Comparison of ENCODE assay signal across 19 cellular contexts in the genomic region with DNA sequence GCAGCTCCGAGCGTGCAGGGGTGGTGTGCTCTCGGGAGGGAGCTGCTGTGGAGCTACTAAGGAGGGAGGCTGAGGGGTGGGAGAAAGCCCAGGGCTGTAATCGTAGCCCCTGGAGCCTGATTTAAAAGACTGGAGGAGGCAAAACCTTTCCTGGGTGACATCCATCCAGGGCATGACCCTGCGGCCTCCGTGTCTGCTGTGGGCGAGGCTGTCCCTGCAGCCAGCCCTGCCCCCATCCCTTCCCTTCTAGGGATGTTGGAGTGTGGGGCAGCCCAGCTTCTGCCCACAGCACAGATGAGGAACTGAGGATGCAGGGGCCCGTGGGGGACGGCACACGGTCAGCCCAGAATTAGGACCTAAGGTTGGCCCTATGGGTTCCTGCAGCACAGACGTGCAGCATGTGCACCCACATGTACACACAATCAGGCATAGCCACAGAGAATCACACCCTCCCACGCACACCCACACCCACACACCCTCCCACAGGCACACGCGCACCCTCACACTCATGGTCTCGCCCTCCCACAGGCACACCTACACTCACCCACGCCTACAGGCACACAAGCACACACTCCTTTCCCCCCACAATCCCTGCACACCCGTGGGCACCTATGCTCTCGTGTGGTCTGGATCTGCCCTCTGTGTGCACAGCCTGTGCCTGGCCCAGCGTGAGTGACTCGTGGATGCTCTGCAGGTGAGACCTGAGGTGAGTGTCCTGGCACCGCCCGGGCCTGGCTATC.
DNase-seq lines count a peak whose midpoint lies in the region; ATAC-seq and TF ChIP-seq lines count a peak whose summit lies in the region.
"Had no signal": no experiment of that assay in that cellular context is flagged by ENCODE, and none has a peak within 500 bp of the region (broad histone marks: within the 10 kb centered on the region; RNA-seq: fewer than 3 reads in every experiment).

No MANE protein-coding gene starts in this region.

- no peaks in the 10 kb centered on the region for H3K9me3 ChIP-seq in psoas muscle
- H3K9me3 ChIP-seq: BE2C, esophagus muscularis mucosa, prostate gland, thyroid gland had no signal

- no peak overlapping the region for H3K27ac ChIP-seq in psoas muscle
- H3K27ac ChIP-seq: cardiac muscle cell, esophagus muscularis mucosa, thyroid gland, VCaP had no signal

- H3K27me3 ChIP-seq in psoas muscle (ENCODE audit: insufficient read depth in 3 of 3, low read length in 2 of 3): no peaks in the 10 kb centered on the region
- H3K27me3 ChIP-seq: BE2C, cardiac muscle cell, esophagus muscularis mucosa, thyroid gland had no signal

- no peaks in the 10 kb centered on the region for H3K4me1 ChIP-seq in psoas muscle
- H3K4me1 ChIP-seq: BE2C, prostate gland had no signal

- TF ChIP-seq CTCF in psoas muscle (IDR thresholded peaks at IDR 0.05): no peak

- intact Hi-C loops in sciatic nerve (cut with DNase I) (no loop called here), psoas muscle (cut with DNase I) (no loop called here)

- WGBS in psoas muscle, 3 donors: 79 to 83% (median 83%) methylated on average over 22 of the region's 22 CpGs

- H3K36me3 ChIP-seq in psoas muscle (ENCODE audit: insufficient read depth in 1 of 2, low read depth in 1 of 2): no peaks in the 10 kb centered on the region
- H3K36me3 ChIP-seq: BE2C, cardiac muscle cell, esophagus muscularis mucosa, prostate gland, thyroid gland had no signal

- no peak overlapping the region for H3K4me3 ChIP-seq in psoas muscle
- H3K4me3 ChIP-seq: cardiac muscle cell, esophagus muscularis mucosa, prostate gland, thyroid gland had no signal

- peak; percentile 37 for DNase-seq in activated CD8-positive, alpha-beta memory T cell treated with anti-CD3 and anti-CD28 coated beads, Interleukin-2, amount 50 U/mL, for 48 hours
- DNase-seq in activated CD8-positive, alpha-beta memory T cell treated with anti-CD3 and anti-CD28 coated beads for 24 hours: no peak
- DNase-seq in SW480 (ENCODE audit: low spot score) (peak; percentile 40), left lobe of liver (ENCODE audit: low spot score) (peak; percentile 35), sciatic nerve (ENCODE audit: low spot score) (peak; percentile 46), psoas muscle (no peak)
- DNase-seq: activated CD8-positive, alpha-beta T cell treated with anti-CD3 and anti-CD28 coated beads for 36 hours; BE2C; DMS 273 treated with DMSO at 0.1 percent for 48 hours; GF-D8; NCI-H187 treated with DMSO at 0.1 percent for 48 hours; NCI-H524 had no signal

- ATAC-seq in left lobe of liver: no peak
- ATAC-seq in sciatic nerve: no peak
- no peak for ATAC-seq in psoas muscle
- no peak for ATAC-seq in HG02798 (IDR thresholded peaks at IDR 0.05; ENCODE audit: poor library complexity, unreplicated experiment)
- ATAC-seq in HG03139 (IDR thresholded peaks at IDR 0.05; ENCODE audit: unreplicated experiment): no peak
- ATAC-seq: activated CD8-positive, alpha-beta T cell treated with anti-CD3 and anti-CD28 coated beads for 36 hours had no signal

Comparison
In these comparisons a context has a peak if more than half of its experiments do, and no peak if none do; other contexts are left out.
1. DNase-seq: peak in activated CD8-positive, alpha-beta memory T cell treated with anti-CD3 and anti-CD28 coated beads, Interleukin-2, amount 50 U/mL, for 48 hours (single experiment), SW480 (single experiment), left lobe of liver (single experiment) and sciatic nerve (single experiment); none in activated CD8-positive, alpha-beta memory T cell treated with anti-CD3 and anti-CD28 coated beads for 24 hours (single experiment) and psoas muscle (0 of 2).